In genomic region chr1:15683411-15684039, GRCh38 we compare ENCODE assay signal across 9 cellular contexts. TPM values are rescaled to one million over a fixed set of nuclear protein-coding genes. Genes with fewer than 3 reads are reported as not detected.
DNase-seq lines count a peak whose midpoint lies in the region; ATAC-seq and TF ChIP-seq lines count a peak whose summit lies in the region.
"Had no signal": no experiment of that assay in that cellular context is flagged by ENCODE, and none has a peak within 500 bp of the region (broad histone marks: within the 10 kb centered on the region; RNA-seq: fewer than 3 reads in every experiment).

No MANE protein-coding gene starts in this region.

- H3K4me1 Mint-ChIP-seq in dendritic cell treated with granulocyte-macrophage colony-stimulating factor and Interleukin-4, amounts not matched to agents 40 ng/mL and 50 ng/mL, for 4 days (ENCODE audit: low read depth) = peaks cover 75% of the 10 kb centered on the region

- peak overlapping the region; percentile 72 for H3K4me3 Mint-ChIP-seq in dendritic cell treated with granulocyte-macrophage colony-stimulating factor and Interleukin-4, amounts not matched to agents 40 ng/mL and 50 ng/mL, for 4 days

- intact Hi-C loops in A673 (cut with micrococcal nuclease; ENCODE audit: unreplicated experiment) = no loop called here
- intact Hi-C loops in dendritic cell treated with granulocyte-macrophage colony-stimulating factor and Interleukin-4, amounts not matched to agents 40 ng/mL and 50 ng/mL, for 4 days (cut with micrococcal nuclease) = loop anchor here (5.0 to 10.0 kb wide), 2 partner anchors 66 to 159 kb away; partner anchors contain the start of genes CASP9, DDI2 and DNAJC16

- no peaks in the 10 kb centered on the region for H3K27me3 Mint-ChIP-seq in dendritic cell treated with granulocyte-macrophage colony-stimulating factor and Interleukin-4, amounts not matched to agents 40 ng/mL and 50 ng/mL, for 4 days

- H3K9me3 ChIP-seq in A673 (ENCODE audit: low read depth, low read length, poor library complexity, severe bottlenecking) (no peaks in the 10 kb centered on the region), muscle layer of duodenum (ENCODE audit: control insufficient read depth in 1 of 2, low read length in 2 of 2) (no peaks in the 10 kb centered on the region)

- H3K27ac ChIP-seq in A673 (ENCODE audit: low read depth, low read length, poor library complexity, severe bottlenecking) (peak overlapping the region; percentile 99), muscle layer of duodenum (ENCODE audit: low read length) (peak overlapping the region; percentile 87)

- H3K27me3 ChIP-seq in A673 (replicated peaks; ENCODE audit: insufficient read depth, low read depth, low read length, poor library complexity) (no peaks in the 10 kb centered on the region), muscle layer of duodenum (ENCODE audit: low read depth, low read length) (no peaks in the 10 kb centered on the region)

- BruUV-seq in A673 (replicated peaks; lab: Mats Ljungman, UMichigan) = no TSS peak

- H3K27ac Mint-ChIP-seq in dendritic cell treated with granulocyte-macrophage colony-stimulating factor and Interleukin-4, amounts not matched to agents 40 ng/mL and 50 ng/mL, for 4 days = peak overlapping the region; percentile 92

- CTCF ChIA-PET in A673 (lab: Charles Lee) = no interaction called here

- ATAC-seq in omental fat pad (ENCODE audit: low FRiP score) = no peak

- POLR2A ChIA-PET in A673 (lab: Charles Lee; ENCODE audit: low non-redundant PET) = no interaction called here

- H3K9me3 Mint-ChIP-seq in dendritic cell treated with granulocyte-macrophage colony-stimulating factor and Interleukin-4, amounts not matched to agents 40 ng/mL and 50 ng/mL, for 4 days = no peaks in the 10 kb centered on the region

- H3K4me1 ChIP-seq in A673 (ENCODE audit: insufficient read depth, low read length, poor library complexity, severe bottlenecking) (peaks cover 3% of the 10 kb centered on the region), muscle layer of duodenum (ENCODE audit: control insufficient read depth in 1 of 2, insufficient read depth in 2 of 2, low read length in 2 of 2) (peaks cover 9 to 17% of the 10 kb centered on the region in 2 donors)

- TF ChIP-seq CTCF in A673 (conservative IDR thresholded peaks at IDR 0.05; ENCODE audit: low read depth, low read length) = no peak
- TF ChIP-seq CTCF in LNCaP clone FGC (IDR thresholded peaks at IDR 0.05; ENCODE audit: control insufficient read depth, extremely low read depth, insufficient read depth) = no peak
- no peak for TF ChIP-seq CTCF in omental fat pad (IDR thresholded peaks at IDR 0.05)

- H3K36me3 Mint-ChIP-seq in dendritic cell treated with granulocyte-macrophage colony-stimulating factor and Interleukin-4, amounts not matched to agents 40 ng/mL and 50 ng/mL, for 4 days (ENCODE audit: low read depth) = peaks cover 27% of the 10 kb centered on the region

- H3K4me3 ChIP-seq in A673 (ENCODE audit: low read depth, low read length, poor library complexity, severe bottlenecking) (peak overlapping the region; percentile 73), LNCaP clone FGC (ENCODE audit: low read depth, low read length) (peak overlapping the region; percentile 66), muscle layer of duodenum (ENCODE audit: low read depth in 1 of 2, low read length in 2 of 2) (peak overlapping the region; percentile 57 to 64)

- H3K36me3 ChIP-seq in A673 (ENCODE audit: insufficient read depth, low read length, poor library complexity, severe bottlenecking) (no peaks in the 10 kb centered on the region), muscle layer of duodenum (ENCODE audit: control insufficient read depth in 1 of 2, insufficient read depth in 2 of 2, low read length in 2 of 2) (peaks cover 0 to 4% of the 10 kb centered on the region in 2 donors)

- DNase-seq in A673 (ENCODE audit: low spot score) (no peak), LNCaP clone FGC (ENCODE audit: low read depth) (no peak), omental fat pad (ENCODE audit: low spot score) (no peak), middle frontal gyrus (ENCODE audit: extremely low spot score, low spot score) (no peak), ecto neural progenitor cell (ENCODE audit: low spot score) (no peak)
- DNase-seq in stimulated activated naive CD4-positive, alpha-beta T cell (lab: John Stamatoyannopoulos, UW) = no peak
- DNase-seq: hippocampal formation had no signal

RNA-seq across cellular contexts. Expression of gene PLEKHM2, which starts 0.6 kb away (rescaled TPM):
- total RNA-seq in A673 (2021) = 53.9 and 56.2 TPM in 2 replicates
- 10 to 100 TPM; 34.4 to 81.1 (median 50.0) TPM for total RNA-seq in omental fat pad

RNA-seq across cellular contexts. Expression of gene SLC25A34, which starts 52.5 kb away (rescaled TPM):
- total RNA-seq in A673 (2021) (3.2 TPM in 2 replicates), omental fat pad (10 to 100 TPM in 1 of 4 donors, 1 to 10 TPM in 2, under 1 TPM in 1; 0.82 to 13.1 (median 2.0) TPM)

RNA-seq across cellular contexts. Expression of gene TMEM82, which starts 58.8 kb away (rescaled TPM):
- total RNA-seq in A673 (2021) (not detected in 2 replicates), omental fat pad (not detected)
